ENCODE assay signal across 8 cellular contexts in the genomic region with DNA sequence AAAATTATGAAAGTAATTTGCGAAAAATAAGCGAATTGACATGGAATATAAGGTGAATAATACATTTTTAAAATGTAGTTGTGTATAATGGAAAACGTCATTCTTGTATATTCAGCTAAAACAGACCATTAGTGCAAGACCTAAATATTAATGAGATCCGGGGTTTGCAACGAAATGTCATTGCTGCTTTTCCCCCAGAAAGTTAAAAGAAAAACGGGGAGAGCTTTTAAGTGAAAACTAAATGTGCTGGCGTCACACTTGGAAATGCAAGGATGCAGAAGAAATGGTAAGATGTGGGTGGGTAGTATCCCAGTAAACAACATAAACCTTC. TPM values are rescaled to one million over a fixed set of nuclear protein-coding genes. Genes with fewer than 3 reads are reported as not detected.
DNase-seq lines count a peak whose midpoint lies in the region; ATAC-seq and TF ChIP-seq lines count a peak whose summit lies in the region.

No MANE protein-coding gene starts in this region.

- peak overlapping the region; percentile 80 for H3K4me2 ChIP-seq in mesendoderm (ENCODE audit: low read length)

- H3K4me3 ChIP-seq in heart left ventricle = peak overlapping the region; percentile 50 to 95 (median 74)
- H3K4me3 ChIP-seq in brain microvascular endothelial cell (ENCODE audit: low read depth, low read length) = peak overlapping the region; percentile 89
- peak overlapping the region; percentile 32 for H3K4me3 ChIP-seq in mesendoderm (ENCODE audit: low read length)
- H3K4me3 ChIP-seq in urinary bladder (ENCODE audit: low read depth, low read length) = peak overlapping the region; percentile 70

- H3K36me3 ChIP-seq in heart left ventricle (no peaks in the 10 kb centered on the region), brain microvascular endothelial cell (replicated peaks) (no peaks in the 10 kb centered on the region), mesendoderm (ENCODE audit: control insufficient read depth, insufficient read depth, low read length) (no peaks in the 10 kb centered on the region), urinary bladder (ENCODE audit: insufficient read depth) (no peaks in the 10 kb centered on the region)

- H3K27ac ChIP-seq in heart left ventricle = peak overlapping the region in 8 of 12 donors; percentile 10 to 69 (median 59)
- no peak overlapping the region for H3K27ac ChIP-seq in brain microvascular endothelial cell
- no peak overlapping the region for H3K27ac ChIP-seq in mesendoderm (ENCODE audit: low read depth, low read length)
- H3K27ac ChIP-seq in urinary bladder (ENCODE audit: low read depth) = no peak overlapping the region
- no peak overlapping the region for H3K27ac ChIP-seq in foreskin keratinocyte

- no peak overlapping the region for H2BK5ac ChIP-seq in mesendoderm (ENCODE audit: low read length)

- TF ChIP-seq CTCF in heart left ventricle (IDR thresholded peaks at IDR 0.05) = no peak
- no peak for TF ChIP-seq CTCF in brain microvascular endothelial cell (IDR thresholded peaks at IDR 0.05; ENCODE audit: low read depth, low read length, missing control alignments)
- TF ChIP-seq CTCF in foreskin keratinocyte (conservative IDR thresholded peaks at IDR 0.05) = no peak

- no peak overlapping the region for H3K18ac ChIP-seq in mesendoderm (ENCODE audit: low read length)

- peaks cover 0 to 13% (median 8%) of the 10 kb centered on the region in 12 donors for H3K4me1 ChIP-seq in heart left ventricle
- H3K4me1 ChIP-seq in mesendoderm (ENCODE audit: control insufficient read depth, low read depth, low read length) = peaks cover 4% of the 10 kb centered on the region
- H3K4me1 ChIP-seq in urinary bladder (ENCODE audit: insufficient read depth) = no peaks in the 10 kb centered on the region
- no peaks in the 10 kb centered on the region for H3K4me1 ChIP-seq in foreskin keratinocyte

- intact Hi-C loops in heart left ventricle (cut with DNase I) (no loop called here), left ventricle myocardium superior (cut with micrococcal nuclease) (no loop called here)

- TF ChIP-seq POLR2A in heart left ventricle (IDR thresholded peaks at IDR 0.05) = no peak

- peaks cover 12% of the 10 kb centered on the region for H3K79me2 ChIP-seq in mesendoderm (ENCODE audit: control insufficient read depth, insufficient read depth, low read length)

- no peak overlapping the region for H2BK15ac ChIP-seq in mesendoderm (replicated peaks; ENCODE audit: low read depth)

- ATAC-seq in heart left ventricle = no peak
- ATAC-seq in left ventricle myocardium superior = no peak
- no peak for ATAC-seq in foreskin keratinocyte
- no peak for ATAC-seq in GM18511 (IDR thresholded peaks at IDR 0.05; ENCODE audit: unreplicated experiment)
- ATAC-seq in GM19328 (IDR thresholded peaks at IDR 0.05; ENCODE audit: unreplicated experiment) = no peak

- H3K4ac ChIP-seq in mesendoderm (ENCODE audit: low read depth, low read length) = no peak overlapping the region

- H2BK120ac ChIP-seq in mesendoderm (ENCODE audit: low read depth, low read length) = no peak overlapping the region

- DNase-seq in heart left ventricle = no peak
- DNase-seq in left ventricle myocardium superior = no peak
- DNase-seq in brain microvascular endothelial cell = no peak
- DNase-seq in mesendoderm = no peak
- no peak for DNase-seq in foreskin keratinocyte

- H3K23ac ChIP-seq in mesendoderm (ENCODE audit: low read length) = no peak overlapping the region

- 22 to 30% (median 23%) methylated on average over 7 of the region's 7 CpGs for WGBS in heart left ventricle, 4 donors
- WGBS in mesendoderm (ENCODE audit: extremely low coverage, insufficient coverage, low lambda C conversion rate) = 100% methylated on average over 2 of the region's 7 CpGs
- 16% methylated on average over 7 of the region's 7 CpGs for WGBS in urinary bladder

- in situ Hi-C loops in brain microvascular endothelial cell (cut with HindIII; ENCODE audit: low pct_ligation_motif_present, low sequenced_read_pairs) = no loop called here

- H4K8ac ChIP-seq in mesendoderm (ENCODE audit: low read depth, low read length) = no peak overlapping the region

- H4K5ac ChIP-seq in mesendoderm (ENCODE audit: low read length) = peak overlapping the region; percentile 53

- H3K27me3 ChIP-seq in heart left ventricle (peaks cover 0 to 8% (median 0%) of the 10 kb centered on the region in 9 donors), brain microvascular endothelial cell (replicated peaks) (no peaks in the 10 kb centered on the region), mesendoderm (ENCODE audit: insufficient read depth, low read length, poor library complexity) (no peaks in the 10 kb centered on the region), foreskin keratinocyte (no peaks in the 10 kb centered on the region)

- peak overlapping the region; percentile 64 for H3K9ac ChIP-seq in mesendoderm (ENCODE audit: low read length)

- no peak overlapping the region for H2AK5ac ChIP-seq in mesendoderm (ENCODE audit: low read length)

- H3K79me1 ChIP-seq in mesendoderm (ENCODE audit: low read length) = peaks cover 12% of the 10 kb centered on the region

- H3K56ac ChIP-seq in mesendoderm (ENCODE audit: low read length) = no peak overlapping the region

- no peaks in the 10 kb centered on the region for H3K9me3 ChIP-seq in heart left ventricle

RNA-seq across cellular contexts. Expression of a gene that starts 0.5 kb away (rescaled TPM):
- total RNA-seq in heart left ventricle (1 to 10 TPM in 7 of 9 donors, under 1 TPM in 2; 0.58 to 5.3 (median 2.0) TPM), left ventricle myocardium superior (0.87 TPM), urinary bladder (18.0 TPM), foreskin keratinocyte (17.7 and 21.6 TPM in 2 replicates)
- polyA plus RNA-seq in heart left ventricle (1 to 10 TPM in 1 of 2 donors, under 1 TPM in 1; 0.27 to 1.8 TPM), urinary bladder (1.7 TPM), foreskin keratinocyte (5.1 and 8.1 TPM in 2 replicates)
- polyA plus RNA-seq in mesendoderm (2013, experiment 1 of 2) = 23.6 TPM
- polyA plus RNA-seq in mesendoderm (2013, experiment 2 of 2) = 24.6 TPM

RNA-seq across cellular contexts. Expression of a gene that starts 15.6 kb away (rescaled TPM):
- total RNA-seq in heart left ventricle (10 to 100 TPM in 7 of 9 donors, 1 to 10 TPM in 2; 8.8 to 16.0 (median 11.8) TPM), left ventricle myocardium superior (9.1 TPM), urinary bladder (20.3 TPM), foreskin keratinocyte (14.9 TPM in 2 replicates)
- polyA plus RNA-seq in heart left ventricle (1 to 10 TPM; 3.6 to 9.1 TPM), urinary bladder (20.5 TPM), foreskin keratinocyte (6.1 and 7.4 TPM in 2 replicates)
- polyA plus RNA-seq in mesendoderm (2013, experiment 1 of 2) = 1.9 TPM
- 2.0 TPM for polyA plus RNA-seq in mesendoderm (2013, experiment 2 of 2)

Comparison
In these comparisons a context has a peak if more than half of its experiments do, and no peak if none do; other contexts are left out.
1. H3K27ac ChIP-seq: peak in heart left ventricle (8 of 12); none in brain microvascular endothelial cell (single experiment), mesendoderm (single experiment), urinary bladder (single experiment) and foreskin keratinocyte (single experiment).
2. H3K4me3 ChIP-seq: peak in every context shown above with its lines; median percentile 89 in brain microvascular endothelial cell; 74 in heart left ventricle; 70 in urinary bladder; 32 in mesendoderm.